Comparison of ENCODE assay signal across 29 cellular contexts in genomic region chr16:12225282-12225681, GRCh38.
"Had no signal": no experiment of that assay in that cellular context is flagged by ENCODE, and none has a peak within 500 bp of the region (broad histone marks: within the 10 kb centered on the region; RNA-seq: fewer than 3 reads in every experiment).

No MANE protein-coding gene starts in this region.

- H3K4me3 ChIP-seq: adrenal gland, body of pancreas, SJCRH30, SK-N-MC had no signal

- H3K9me3 Mint-ChIP-seq: activated CD4-positive, alpha-beta T cell treated with anti-CD3 and anti-CD28 coated beads, Interleukin-2, amount 10 ng/mL, durations not matched to agents 7 days and 5 days; activated naive CD4-positive, alpha-beta T cell treated with anti-CD3 and anti-CD28 coated beads, Interleukin-2, amount 50 U/mL, for 72 hours; activated T-cell treated with anti-CD3 and anti-CD28 coated beads, Interleukin-2, amount 50 U/mL, for 24 hours; activated T-helper 2 cell treated with anti-CD3 and anti-CD28 coated beads, Interferon-gamma antibody, Interleukin-2, Interleukin-4, amounts not matched to agents 10 μg/mL and 5 μg/mL and 100 μg/mL, durations not matched to agents 14 hours and 24 hours and 36 hours had no signal

- H3K36me3 Mint-ChIP-seq: activated naive CD4-positive, alpha-beta T cell treated with anti-CD3 and anti-CD28 coated beads, Interleukin-2, amount 50 U/mL, for 72 hours had no signal

- H3K4me1 ChIP-seq: adrenal gland, body of pancreas, SJCRH30 had no signal

- H3K36me3 ChIP-seq: adrenal gland, SJCRH30 had no signal

- ATAC-seq: activated CD8-positive, alpha-beta T cell treated with anti-CD3 and anti-CD28 coated beads, Interleukin-2, amount 10 ng/mL, durations not matched to agents 7 days and 5 days; activated naive CD4-positive, alpha-beta T cell treated with anti-CD3 and anti-CD28 coated beads, Interleukin-2, amount 50 U/mL, for 72 hours; body of pancreas; Panc1 had no signal

- DNase-seq: activated CD4-positive, alpha-beta T cell treated with anti-CD3 and anti-CD28 coated beads, Interleukin-2, amount 10 ng/mL, durations not matched to agents 7 days and 5 days; activated CD4-positive, alpha-beta T cell treated with anti-CD3 and anti-CD28 coated beads, Interleukin-2, amount 50 U/mL, for 48 hours; activated CD8-positive, alpha-beta T cell treated with anti-CD3 and anti-CD28 coated beads, Interleukin-2, amount 10 ng/mL, durations not matched to agents 7 days and 5 days; activated gamma-delta T cell; activated naive CD4-positive, alpha-beta T cell treated with Interleukin-2 at 50 U/mL for 16 hours; activated T-cell treated with anti-CD3 and anti-CD28 coated beads, Interleukin-2, amount 50 U/mL, for 24 hours; adrenal gland; body of pancreas; cerebellar nuclear complex; MM.1S; MV-4-11; NCI-H1417; NCI-H146; NCI-H187 treated with DMSO at 0.1 percent for 48 hours; NCI-H2081; NCI-H2171 treated with DMSO at 0.1 percent for 48 hours; NCI-H2227 treated with DMSO at 0.1 percent for 48 hours; NCI-H510A treated with DMSO at 0.1 percent for 48 hours; NCI-H526 treated with DMSO at 0.1 percent for 48 hours; NCI-H774; SHP77; SJCRH30; T1000 had no signal

- H3K9me3 ChIP-seq: adrenal gland, body of pancreas, SJCRH30 had no signal

- H3K27me3 ChIP-seq: adrenal gland, body of pancreas, SJCRH30 had no signal

- H3K27ac ChIP-seq: adrenal gland, body of pancreas, SJCRH30, SK-N-MC had no signal

- FAIRE-seq: astrocyte, bronchial epithelial cell had no signal

- H3K27ac Mint-ChIP-seq: activated CD4-positive, alpha-beta T cell treated with anti-CD3 and anti-CD28 coated beads, Interleukin-2, amount 10 ng/mL, durations not matched to agents 7 days and 5 days; activated CD8-positive, alpha-beta T cell treated with anti-CD3 and anti-CD28 coated beads, Interleukin-2, amount 10 ng/mL, durations not matched to agents 7 days and 5 days; activated naive CD4-positive, alpha-beta T cell treated with anti-CD3 and anti-CD28 coated beads, Interleukin-2, amount 50 U/mL, for 72 hours; activated T-cell treated with anti-CD3 and anti-CD28 coated beads, Interleukin-2, amount 50 U/mL, for 24 hours; activated T-helper 2 cell treated with anti-CD3 and anti-CD28 coated beads, Interferon-gamma antibody, Interleukin-2, Interleukin-4, amounts not matched to agents 10 μg/mL and 5 μg/mL and 100 μg/mL, durations not matched to agents 14 hours and 24 hours and 36 hours had no signal

- H3K4me3 Mint-ChIP-seq: activated CD4-positive, alpha-beta T cell treated with anti-CD3 and anti-CD28 coated beads, Interleukin-2, amount 10 ng/mL, durations not matched to agents 7 days and 5 days; activated CD8-positive, alpha-beta T cell treated with anti-CD3 and anti-CD28 coated beads, Interleukin-2, amount 10 ng/mL, durations not matched to agents 7 days and 5 days; activated T-cell treated with anti-CD3 and anti-CD28 coated beads, Interleukin-2, amount 50 U/mL, for 24 hours had no signal

- H3K27me3 Mint-ChIP-seq: activated CD4-positive, alpha-beta T cell treated with anti-CD3 and anti-CD28 coated beads, Interleukin-2, amount 10 ng/mL, durations not matched to agents 7 days and 5 days; activated T-cell treated with anti-CD3 and anti-CD28 coated beads, Interleukin-2, amount 50 U/mL, for 24 hours had no signal
